ENCODE assay signal across 12 cellular contexts in genomic region chr20:44614525-44614924, GRCh38. TPM values are rescaled to one million over a fixed set of nuclear protein-coding genes. Genes with fewer than 3 reads are reported as not detected.
DNase-seq lines count a peak whose midpoint lies in the region; ATAC-seq and TF ChIP-seq lines count a peak whose summit lies in the region.
"Had no signal": no experiment of that assay in that cellular context is flagged by ENCODE, and none has a peak within 500 bp of the region (broad histone marks: within the 10 kb centered on the region; RNA-seq: fewer than 3 reads in every experiment).

No MANE protein-coding gene starts in this region.

- no peak for TF ChIP-seq EP300 in gastroesophageal sphincter (IDR thresholded peaks at IDR 0.05)

- TF ChIP-seq POLR2A in gastroesophageal sphincter (IDR thresholded peaks at IDR 0.05): no peak

- peaks cover 0 to 67% of the 10 kb centered on the region in 2 donors for H3K36me3 ChIP-seq in gastroesophageal sphincter
- peaks cover 61% of the 10 kb centered on the region for H3K36me3 ChIP-seq in upper lobe of right lung

- H3K27ac ChIP-seq in gastroesophageal sphincter (peak overlapping the region; percentile 1 to 90 (median 83)), upper lobe of right lung (peak overlapping the region; percentile 47)

- peaks cover 78% of the 10 kb centered on the region for H3K4me1 Mint-ChIP-seq in activated naive CD4-positive, alpha-beta T cell treated with anti-CD3 and anti-CD28 coated beads, Interleukin-2, amount 50 U/mL, for 24 hours
- peaks cover 24% of the 10 kb centered on the region for H3K4me1 Mint-ChIP-seq in neural crest cell

- H3K36me3 Mint-ChIP-seq in activated naive CD4-positive, alpha-beta T cell treated with anti-CD3 and anti-CD28 coated beads, Interleukin-2, amount 50 U/mL, for 24 hours: peaks cover 9% of the 10 kb centered on the region
- H3K36me3 Mint-ChIP-seq in neural crest cell (ENCODE audit: low read depth): peaks cover under 1% of the 10 kb centered on the region

- H3K4me1 ChIP-seq in gastroesophageal sphincter: peaks cover 8 to 73% (median 37%) of the 10 kb centered on the region in 3 donors
- peaks cover 39% of the 10 kb centered on the region for H3K4me1 ChIP-seq in upper lobe of right lung

- TF ChIP-seq CTCF in gastroesophageal sphincter (IDR thresholded peaks at IDR 0.05) (no peak), neural crest cell (conservative IDR thresholded peaks at IDR 0.05) (no peak), upper lobe of right lung (IDR thresholded peaks at IDR 0.05) (no peak)

- 72% methylated on average over 3 of the region's 14 CpGs; no CpG with 5 or more reads in 1 of the 2 donors for WGBS in gastroesophageal sphincter (ENCODE audit: low coverage in 1 of 2), 2 donors

- H3K27me3 ChIP-seq in gastroesophageal sphincter (no peaks in the 10 kb centered on the region), upper lobe of right lung (no peaks in the 10 kb centered on the region)

- intact Hi-C loops in upper lobe of right lung (cut with DNase I): loop anchor here (10.0 kb wide), 1 partner anchor 230 kb away; no protein-coding TSS in a partner anchor

- H3K4me3 ChIP-seq in gastroesophageal sphincter: no peak overlapping the region
- H3K4me3 ChIP-seq in upper lobe of right lung: no peak overlapping the region

- ATAC-seq in gastroesophageal sphincter: no peak
- ATAC-seq in upper lobe of right lung: no peak

- H3K27ac Mint-ChIP-seq in activated naive CD4-positive, alpha-beta T cell treated with anti-CD3 and anti-CD28 coated beads, Interleukin-2, amount 50 U/mL, for 24 hours: no peak overlapping the region
- peak overlapping the region; percentile 6 for H3K27ac Mint-ChIP-seq in neural crest cell (ENCODE audit: unreplicated experiment)

- H3K27me3 Mint-ChIP-seq in activated naive CD4-positive, alpha-beta T cell treated with anti-CD3 and anti-CD28 coated beads, Interleukin-2, amount 50 U/mL, for 24 hours: no peaks in the 10 kb centered on the region
- H3K27me3 Mint-ChIP-seq in neural crest cell (ENCODE audit: low read depth): no peaks in the 10 kb centered on the region

- H3K9me3 Mint-ChIP-seq in activated naive CD4-positive, alpha-beta T cell treated with anti-CD3 and anti-CD28 coated beads, Interleukin-2, amount 50 U/mL, for 24 hours: no peaks in the 10 kb centered on the region
- H3K9me3 Mint-ChIP-seq in neural crest cell: no peaks in the 10 kb centered on the region

- DNase-seq in activated naive CD4-positive, alpha-beta T cell treated with anti-CD3 and anti-CD28 coated beads, Interleukin-2, amount 50 U/mL, for 16 hours: no peak
- no peak for DNase-seq in neural crest cell (ENCODE audit: low read depth, low spot score)
- DNase-seq in upper lobe of right lung: peak; percentile 53
- DNase-seq in EL: no peak
- no peak for DNase-seq in COR-L47 (lab: John Stamatoyannopoulos, UW)
- DNase-seq in stimulated activated naive CD4-positive, alpha-beta T cell (lab: John Stamatoyannopoulos, UW): no peak
- DNase-seq: activated CD4-positive, alpha-beta T cell treated with anti-CD3 and anti-CD28 coated beads, Interleukin-2, amount 50 U/mL, for 4 hours; NCI-H1105 treated with DMSO at 0.1 percent for 48 hours; NCI-H82; stimulated activated CD4-positive, alpha-beta T cell treated with anti-CD3 and anti-CD28 coated beads, Interleukin-12 subunit alpha, Interleukin-12 subunit beta, amount 100 ng/mL, for 4 hours had no signal

- no peaks in the 10 kb centered on the region for H3K9me3 ChIP-seq in gastroesophageal sphincter
- H3K9me3 ChIP-seq in upper lobe of right lung: no peaks in the 10 kb centered on the region

- peak overlapping the region; percentile 66 for H3K4me3 Mint-ChIP-seq in activated naive CD4-positive, alpha-beta T cell treated with anti-CD3 and anti-CD28 coated beads, Interleukin-2, amount 50 U/mL, for 24 hours
- no peak overlapping the region for H3K4me3 Mint-ChIP-seq in neural crest cell

RNA-seq across cellular contexts. Expression of gene PKIG, which starts 32.1 kb away (rescaled TPM):
- total RNA-seq in gastroesophageal sphincter (100 to 1,000 TPM; 241 to 418 (median 291) TPM), neural crest cell (32.3 and 34.7 TPM in 2 replicates), upper lobe of right lung (88.8 TPM)

RNA-seq across cellular contexts. Expression of gene ADA, which starts 37.0 kb away (rescaled TPM):
- 10 to 100 TPM in 2 of 4 donors, 1 to 10 TPM in 2; 7.6 to 14.5 (median 10.4) TPM for total RNA-seq in gastroesophageal sphincter
- total RNA-seq in neural crest cell: 8.2 and 9.0 TPM in 2 replicates
- total RNA-seq in upper lobe of right lung: 5.8 TPM
